8 cellular contexts compared by ENCODE assay signal in genomic region chr17:4739122-4740024, GRCh38. TPM values are rescaled to one million over a fixed set of nuclear protein-coding genes. Genes with fewer than 3 reads are reported as not detected.
DNase-seq lines count a peak whose midpoint lies in the region; ATAC-seq and TF ChIP-seq lines count a peak whose summit lies in the region.

Gene CXCL16 (minus strand): TSS chr17:4739928. CDS start chr17:4739339, 589 bp downstream.
Gene ZMYND15 (plus strand): TSS chr17:4739833. CDS start chr17:4740549, 716 bp downstream.

- TF ChIP-seq CTCF in VCaP (conservative IDR thresholded peaks at IDR 0.05) = no peak

- peak within 1 kb of the TSS; percentile 66 for H3K27ac ChIP-seq in VCaP

- ATAC-seq in HG03354 (IDR thresholded peaks at IDR 0.05; ENCODE audit: poor library complexity, severe bottlenecking, unreplicated experiment) (peak; percentile 49), HG02571 (IDR thresholded peaks at IDR 0.05; ENCODE audit: unreplicated experiment) (no peak)

- DNase-seq in COLO668 (lab: John Stamatoyannopoulos, UW; ENCODE audit: unreplicated experiment) = peak; percentile 45
- peak; percentile 13 for DNase-seq in cerebellum (ENCODE audit: low spot score)
- DNase-seq in kidney tubule cell (ENCODE audit: low spot score) = peak; percentile 69
- peak; percentile 53 to 63 for DNase-seq in stimulated activated CD4-positive, alpha-beta T cell treated with anti-CD3 and anti-CD28 coated beads, Interleukin-2, amount 100 ng/mL, for 24 hours
- no peak for DNase-seq in NCI-H446 treated with DMSO at 0.1 percent for 48 hours (lab: John Stamatoyannopoulos, UW)

RNA-seq across cellular contexts. Expression of gene CXCL16, which starts in this region (rescaled TPM):
- total RNA-seq in cerebellum = 0.91 TPM

RNA-seq across cellular contexts. Expression of gene ZMYND15, which starts in this region (rescaled TPM):
- total RNA-seq in cerebellum = 0.18 TPM

Comparison
In these comparisons a context has a peak if more than half of its experiments do, and no peak if none do; other contexts are left out.
1. Peak in DNase-seq in cerebellum; RNA of the genes that start here not detected or under 1 TPM.